In genomic region chr4:52054254-52054653, GRCh38 we compare ENCODE assay signal across 35 cellular contexts.
"Had no signal": no experiment of that assay in that cellular context is flagged by ENCODE, and none has a peak within 500 bp of the region (broad histone marks: within the 10 kb centered on the region; RNA-seq: fewer than 3 reads in every experiment).

No MANE protein-coding gene starts in this region.

- H3K36me3 ChIP-seq: MG63 had no signal

- H3K4me3 ChIP-seq: MG63 had no signal

- DNase-seq: Karpas-422, Kasumi-1, MG63, MM.1S, MV-4-11, NCI-H1048, NCI-H1092, NCI-H1092 treated with DMSO at 0.1 percent for 48 hours, NCI-H1105, NCI-H1105 treated with DMSO at 0.1 percent for 48 hours, NCI-H1417, NCI-H1417 treated with DMSO at 0.1 percent for 48 hours, NCI-H1436, NCI-H1436 treated with DMSO at 0.1 percent for 48 hours, NCI-H146, NCI-H1694, NCI-H1694 treated with DMSO at 0.1 percent for 48 hours, NCI-H187, NCI-H187 treated with DMSO at 0.1 percent for 48 hours, NCI-H1930, NCI-H2029, NCI-H2029 treated with DMSO at 0.1 percent for 48 hours, NCI-H2081, NCI-H2081 treated with DMSO at 0.1 percent for 48 hours, NCI-H2107, NCI-H2171, NCI-H2171 treated with DMSO at 0.1 percent for 48 hours, NCI-H2227 treated with DMSO at 0.1 percent for 48 hours, NCI-H226, NCI-H345, NCI-H446, NCI-H446 treated with DMSO at 0.1 percent for 48 hours, NCI-H510A, NCI-H510A treated with DMSO at 0.1 percent for 48 hours, NCI-H524 had no signal
